Comparison of ENCODE assay signal across 13 cellular contexts in the genomic region with DNA sequence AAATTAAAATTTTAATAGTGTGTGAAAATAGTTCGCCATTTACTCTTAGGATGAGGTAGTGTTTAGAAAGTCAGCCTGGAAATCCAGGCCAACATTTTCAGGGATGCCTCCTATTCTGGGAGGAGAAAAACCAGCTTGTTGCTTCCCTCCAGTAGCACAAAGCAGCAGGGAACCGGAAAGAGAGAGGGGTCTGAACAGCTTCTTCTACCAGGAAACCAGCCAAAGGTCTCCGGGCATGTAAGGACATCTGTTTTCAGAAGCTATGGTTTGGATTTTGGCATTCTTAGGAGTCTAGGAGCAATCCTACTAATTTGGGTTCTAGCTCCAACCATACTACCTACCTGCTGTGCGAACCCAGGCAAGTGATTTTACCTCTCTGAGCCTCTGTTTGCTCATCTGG.
"Had no signal": no experiment of that assay in that cellular context is flagged by ENCODE, and none has a peak within 500 bp of the region (broad histone marks: within the 10 kb centered on the region; RNA-seq: fewer than 3 reads in every experiment).

No MANE protein-coding gene starts in this region.

- H3K9me3 Mint-ChIP-seq: activated T-helper 2 cell treated with anti-CD3 and anti-CD28 coated beads, Interferon-gamma antibody, Interleukin-2, Interleukin-4, amounts not matched to agents 10 μg/mL and 5 μg/mL and 100 μg/mL, durations not matched to agents 14 hours and 24 hours and 36 hours; brain; naive B cell had no signal

- H3K4me1 ChIP-seq: left lung had no signal

- H3K4me3 Mint-ChIP-seq: activated naive CD4-positive, alpha-beta T cell treated with anti-CD3 and anti-CD28 coated beads, Interleukin-2, amount 10 ng/mL, durations not matched to agents 7 days and 5 days; brain; naive B cell had no signal

- H3K36me3 ChIP-seq: esophagus muscularis mucosa, left lung, thoracic aorta had no signal

- H3K27ac Mint-ChIP-seq: activated naive CD4-positive, alpha-beta T cell treated with anti-CD3 and anti-CD28 coated beads, Interleukin-2, amount 10 ng/mL, durations not matched to agents 7 days and 5 days; activated T-helper 2 cell treated with anti-CD3 and anti-CD28 coated beads, Interferon-gamma antibody, Interleukin-2, Interleukin-4, amounts not matched to agents 10 μg/mL and 5 μg/mL and 100 μg/mL, durations not matched to agents 14 hours and 24 hours and 36 hours had no signal

- ATAC-seq: left lung, sciatic nerve had no signal

- H3K27ac ChIP-seq: left lung, thoracic aorta, VCaP had no signal

- DNase-seq: activated naive CD4-positive, alpha-beta T cell treated with anti-CD3 and anti-CD28 coated beads, Interleukin-2, amount 10 ng/mL, durations not matched to agents 7 days and 5 days; islet precursor cell; left lung; naive B cell; posterior cingulate gyrus; stimulated activated naive CD4-positive, alpha-beta T cell treated with Interleukin-2 at 50 U/mL for 16 hours; T-helper 9 cell had no signal

- H3K27me3 ChIP-seq: esophagus muscularis mucosa, left lung had no signal

- H3K9me3 ChIP-seq: esophagus muscularis mucosa, left lung, thoracic aorta had no signal

- H3K4me3 ChIP-seq: esophagus muscularis mucosa, left lung, thoracic aorta had no signal

- H3K27me3 Mint-ChIP-seq: naive B cell had no signal

- H3K36me3 Mint-ChIP-seq: brain had no signal
